Comparison of ENCODE assay signal across 32 cellular contexts in the genomic region with DNA sequence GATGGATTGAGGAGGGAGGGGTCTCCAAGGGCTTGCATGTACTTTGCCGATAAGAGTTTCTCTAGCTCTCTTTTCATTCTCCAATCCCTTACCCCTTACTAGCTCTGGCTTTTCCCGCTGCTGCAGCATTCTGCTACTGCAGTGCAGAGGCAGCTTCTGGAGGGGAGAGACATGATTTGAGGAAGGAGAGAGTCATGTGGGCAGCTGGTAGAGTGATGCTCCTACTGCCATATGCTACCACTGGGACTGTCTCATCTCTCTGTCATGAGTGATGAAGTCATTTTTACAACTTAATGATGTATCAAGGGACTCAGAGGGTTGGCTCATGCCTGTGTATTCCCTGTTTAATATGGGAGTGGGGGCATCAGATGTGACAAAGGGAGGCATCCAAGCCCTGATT. TPM values are rescaled to one million over a fixed set of nuclear protein-coding genes. Genes with fewer than 3 reads are reported as not detected.
DNase-seq lines count a peak whose midpoint lies in the region; ATAC-seq, FAIRE-seq and TF ChIP-seq lines count a peak whose summit lies in the region.
"Had no signal": no experiment of that assay in that cellular context is flagged by ENCODE, and none has a peak within 500 bp of the region (broad histone marks: within the 10 kb centered on the region; RNA-seq: fewer than 3 reads in every experiment).

No MANE protein-coding gene starts in this region.

- no peak for TF ChIP-seq EP300 in H1 (IDR thresholded peaks at IDR 0.05; ENCODE audit: borderline replicate concordance in 1 of 2, low read depth in 2 of 2, low read length in 2 of 2)

- intact Hi-C loops in body of pancreas (cut with DNase I), result loop anchor here (10.0 kb wide), 1 partner anchor 185 kb away; no protein-coding TSS in a partner anchor
- intact Hi-C loops in activated CD4-positive, alpha-beta T cell treated with anti-CD3 and anti-CD28 coated beads for 36 hours (cut with DNase I, micrococcal nuclease), result no loop called here
- intact Hi-C loops in activated CD8-positive, alpha-beta T cell treated with anti-CD3 and anti-CD28 coated beads for 36 hours (cut with micrococcal nuclease), result no loop called here

- no peaks in the 10 kb centered on the region for H3F3A ChIP-seq in GM23338 (replicated peaks; ENCODE audit: low read depth)

- TF ChIP-seq RAD21 in H1 (IDR thresholded peaks at IDR 0.05 in 1 of 2, conservative IDR thresholded peaks at IDR 0.05 in 1 of 2; ENCODE audit: low read depth in 2 of 2, low read length in 2 of 2), result no peak

- H3K79me2 ChIP-seq in GM23338 (replicated peaks; ENCODE audit: insufficient read depth), result no peaks in the 10 kb centered on the region
- no peaks in the 10 kb centered on the region for H3K79me2 ChIP-seq in H1 (ENCODE audit: control insufficient read depth in 1 of 2, insufficient read depth in 2 of 2, low read length in 2 of 2)

- TF ChIP-seq POLR2A in H1 (IDR thresholded peaks at IDR 0.05; ENCODE audit: control extremely low read depth in 1 of 2, low read depth in 2 of 2, low read length in 2 of 2) (no peak), body of pancreas (IDR thresholded peaks at IDR 0.05) (no peak), GM12892 (IDR thresholded peaks at IDR 0.05; ENCODE audit: low read depth, low read length) (no peak)

- H3K4ac ChIP-seq in H1 (replicated peaks; ENCODE audit: insufficient read length, low read depth, low read length), result no peak overlapping the region

- no peak overlapping the region for H4K8ac ChIP-seq in H1 (ENCODE audit: extremely low read depth, insufficient read depth, low read length)

- no peaks in the 10 kb centered on the region for H3K36me3 Mint-ChIP-seq in GM23338 (ENCODE audit: low read depth)
- no peaks in the 10 kb centered on the region for H3K36me3 Mint-ChIP-seq in activated CD4-positive, alpha-beta T cell treated with anti-CD3 and anti-CD28 coated beads for 36 hours (ENCODE audit: low read depth)
- no peaks in the 10 kb centered on the region for H3K36me3 Mint-ChIP-seq in activated CD8-positive, alpha-beta T cell treated with anti-CD3 and anti-CD28 coated beads for 36 hours (ENCODE audit: low read depth)
- H3K36me3 Mint-ChIP-seq: CD8-positive, alpha-beta T cell had no signal

- POLR2A ChIA-PET in H1 (lab: Charles Lee; ENCODE audit: partially characterized antibody), result no interaction called here
- POLR2A ChIA-PET in activated CD4-positive, alpha-beta T cell treated with anti-CD3 and anti-CD28 coated beads for 36 hours (lab: Charles Lee), result no interaction called here
- POLR2A ChIA-PET in activated CD8-positive, alpha-beta T cell treated with anti-CD3 and anti-CD28 coated beads for 36 hours (lab: Charles Lee), result no interaction called here

- H3K9ac ChIP-seq in H1 (replicated peaks in 1 of 4; ENCODE audit: extremely low read depth in 1 of 4, low read depth in 3 of 4, low read length in 3 of 4), result no peak overlapping the region

- H2AK5ac ChIP-seq in H1 (ENCODE audit: low read depth, low read length), result no peak overlapping the region

- WGBS in H1 (ENCODE audit: extremely low coverage in 1 of 2, insufficient coverage in 1 of 2, insufficient read length in 1 of 2, insufficient replicate concordance in 2 of 2, low coverage in 1 of 2, low lambda C conversion rate in 2 of 2, missing lambda C conversion rate in 1 of 2), 2 experiments, result 82% methylated on average over 2 of the region's 2 CpGs; no CpG with 5 or more reads in 1 of the 2 experiments
- 69 to 79% methylated on average over 2 of the region's 2 CpGs for WGBS in body of pancreas, 2 donors

- TF ChIP-seq CTCF in BE2C (IDR thresholded peaks at IDR 0.05; ENCODE audit: low read depth, low read length) (no peak), GM23338 (conservative IDR thresholded peaks at IDR 0.05; ENCODE audit: low read depth in 2 of 2) (no peak), H1 (IDR thresholded peaks at IDR 0.05; ENCODE audit: control extremely low read depth in 1 of 3, insufficient read depth in 1 of 3, low read depth in 1 of 3, low read length in 3 of 3) (no peak), body of pancreas (IDR thresholded peaks at IDR 0.05) (no peak)
- TF ChIP-seq CTCF in activated CD8-positive, alpha-beta T cell treated with anti-CD3 and anti-CD28 coated beads for 36 hours (IDR thresholded peaks at IDR 0.05), result no peak

- DNase-seq in BE2C (peak; percentile 35), GM23338 (ENCODE audit: low spot score) (no peak), NCI-H2227 treated with DMSO at 0.1 percent for 48 hours (lab: John Stamatoyannopoulos, UW) (peak; percentile 33), H1 (ENCODE audit: low read depth in 1 of 2, low spot score in 2 of 2) (no peak), body of pancreas (no peak), GM12892 (ENCODE audit: insufficient read length) (no peak)
- no peak for DNase-seq in activated CD4-positive, alpha-beta T cell treated with anti-CD3 and anti-CD28 coated beads for 36 hours
- DNase-seq in activated CD8-positive, alpha-beta T cell treated with anti-CD3 and anti-CD28 coated beads for 36 hours, result no peak
- DNase-seq: Caco-2; CD8-positive, alpha-beta T cell; DMS79 treated with DMSO at 0.1 percent for 48 hours; GF-D8; GOT3; HCEC 1CT; MV-4-11; NCI-H1105 treated with DMSO at 0.1 percent for 48 hours; NCI-H146; NCI-H2029 treated with DMSO at 0.1 percent for 48 hours; NCI-H748 treated with DMSO at 0.1 percent for 48 hours; PC-9; SJCRH30 had no signal

- CTCF ChIA-PET in H1 (lab: Charles Lee; ENCODE audit: partially characterized antibody), result interaction anchor here (1.0 to 2.3 kb wide), 4 partner anchors 14 to 438 kb away, joined by 3 to 11 read pairs (median 4); no protein-coding TSS in a partner anchor
- CTCF ChIA-PET in activated CD4-positive, alpha-beta T cell treated with anti-CD3 and anti-CD28 coated beads for 36 hours (lab: Charles Lee), result no interaction called here
- CTCF ChIA-PET in activated CD8-positive, alpha-beta T cell treated with anti-CD3 and anti-CD28 coated beads for 36 hours (lab: Charles Lee), result no interaction called here

- no peaks in the 10 kb centered on the region for H3K23me2 ChIP-seq in H1 (ENCODE audit: low read depth, low read length)

- no peaks in the 10 kb centered on the region for H3K9me3 ChIP-seq in BE2C
- H3K9me3 ChIP-seq in H1 (ENCODE audit: insufficient read depth in 2 of 2, low read depth in 1 of 2, low read length in 1 of 2), result no peaks in the 10 kb centered on the region
- no peaks in the 10 kb centered on the region for H3K9me3 ChIP-seq in body of pancreas
- H3K9me3 ChIP-seq: Caco-2, SJCRH30 had no signal

- H3K14ac ChIP-seq in H1 (ENCODE audit: insufficient read length), result no peak overlapping the region

- H3K36me3 ChIP-seq in BE2C (no peaks in the 10 kb centered on the region), GM23338 (ENCODE audit: insufficient read depth) (no peaks in the 10 kb centered on the region), H1 (ENCODE audit: control insufficient read depth in 2 of 4, insufficient read depth in 4 of 4, low read length in 3 of 4) (no peaks in the 10 kb centered on the region), body of pancreas (replicated peaks in 1 of 2; ENCODE audit: insufficient read depth in 1 of 2, low read depth in 2 of 2) (no peaks in the 10 kb centered on the region)
- H3K36me3 ChIP-seq: SJCRH30 had no signal

- H2AFZ ChIP-seq in GM23338, result no peak overlapping the region
- no peak overlapping the region; the same call in 1 of the 2 replicates for H2AFZ ChIP-seq in H1 (ENCODE audit: low read length)
- H2AFZ ChIP-seq: PC-9 had no signal

- no peak overlapping the region for H2BK120ac ChIP-seq in H1 (replicated peaks; ENCODE audit: low read depth, low read length)

- H3K4me3 ChIP-seq in BE2C (ENCODE audit: low read depth, low read length), result no peak overlapping the region
- no peak overlapping the region for H3K4me3 ChIP-seq in GM23338
- no peak overlapping the region for H3K4me3 ChIP-seq in H1 (ENCODE audit: extremely low read depth in 1 of 4, insufficient read depth in 2 of 4, low read depth in 3 of 4, low read length in 4 of 4)
- H3K4me3 ChIP-seq in body of pancreas, result no peak overlapping the region
- H3K4me3 ChIP-seq: K562, PC-9, SJCRH30 had no signal

- no peak overlapping the region for H4K91ac ChIP-seq in H1 (replicated peaks; ENCODE audit: insufficient read length, low read length)

- H3K9me2 ChIP-seq in GM23338 (ENCODE audit: insufficient read depth), result no peaks in the 10 kb centered on the region

- H3K4me2 ChIP-seq in GM23338 (no peak overlapping the region), H1 (ENCODE audit: insufficient read depth in 1 of 2, low read depth in 2 of 2, low read length in 2 of 2) (no peak overlapping the region)
- H3K4me2 ChIP-seq: PC-9 had no signal

- peaks cover 5% of the 10 kb centered on the region; the same call in 1 of the 2 replicates for H3K4me1 ChIP-seq in BE2C
- H3K4me1 ChIP-seq in GM23338 (ENCODE audit: insufficient read depth), result peaks cover 19% of the 10 kb centered on the region
- H3K4me1 ChIP-seq in H1 (replicated peaks in 1 of 4; ENCODE audit: control insufficient read depth in 3 of 4, insufficient read depth in 4 of 4, low read length in 3 of 4), result peaks cover 0 to 6% (median 1%) of the 10 kb centered on the region in 4 experiments; a peak in 4 of 7 replicates
- H3K4me1 ChIP-seq in body of pancreas, result no peaks in the 10 kb centered on the region
- H3K4me1 ChIP-seq: Caco-2, SJCRH30 had no signal

- H4K5ac ChIP-seq in H1 (ENCODE audit: insufficient read length, low read depth, low read length), result no peak overlapping the region

- H3K4me1 Mint-ChIP-seq in GM23338, result peaks cover 29% of the 10 kb centered on the region
- H3K4me1 Mint-ChIP-seq in activated CD4-positive, alpha-beta T cell treated with anti-CD3 and anti-CD28 coated beads for 36 hours, result no peaks in the 10 kb centered on the region
- no peaks in the 10 kb centered on the region for H3K4me1 Mint-ChIP-seq in activated CD8-positive, alpha-beta T cell treated with anti-CD3 and anti-CD28 coated beads for 36 hours (ENCODE audit: low read depth)

- no peak overlapping the region for H2BK12ac ChIP-seq in H1 (ENCODE audit: low read depth, low read length)

- H4K20me1 ChIP-seq in GM23338 (replicated peaks; ENCODE audit: insufficient read depth) (no peaks in the 10 kb centered on the region), H1 (replicated peaks in 1 of 2; ENCODE audit: control insufficient read depth in 1 of 2, insufficient read depth in 2 of 2, low read length in 2 of 2) (no peaks in the 10 kb centered on the region)

- no peak overlapping the region for H2BK15ac ChIP-seq in H1 (ENCODE audit: low read length)

- H3K4me3 Mint-ChIP-seq in GM23338, result no peak overlapping the region
- no peak overlapping the region for H3K4me3 Mint-ChIP-seq in activated CD4-positive, alpha-beta T cell treated with anti-CD3 and anti-CD28 coated beads for 36 hours
- H3K4me3 Mint-ChIP-seq in activated CD8-positive, alpha-beta T cell treated with anti-CD3 and anti-CD28 coated beads for 36 hours, result no peak overlapping the region
- H3K4me3 Mint-ChIP-seq: CD8-positive, alpha-beta T cell had no signal

- no peak overlapping the region for H3K56ac ChIP-seq in H1 (replicated peaks; ENCODE audit: insufficient read length, low read depth, low read length)

- no peak overlapping the region for H3K27ac Mint-ChIP-seq in GM23338
- no peak overlapping the region for H3K27ac Mint-ChIP-seq in activated CD4-positive, alpha-beta T cell treated with anti-CD3 and anti-CD28 coated beads for 36 hours
- H3K27ac Mint-ChIP-seq in activated CD8-positive, alpha-beta T cell treated with anti-CD3 and anti-CD28 coated beads for 36 hours, result no peak overlapping the region
- H3K27ac Mint-ChIP-seq: CD8-positive, alpha-beta T cell had no signal

- H3K79me1 ChIP-seq in H1 (ENCODE audit: low read depth, low read length), result no peaks in the 10 kb centered on the region

- no peak overlapping the region for H3K23ac ChIP-seq in H1 (ENCODE audit: insufficient read length)

- no peak overlapping the region for H2BK5ac ChIP-seq in H1 (ENCODE audit: low read depth, low read length)

- H3K9me3 Mint-ChIP-seq in GM23338, result no peaks in the 10 kb centered on the region
- no peaks in the 10 kb centered on the region for H3K9me3 Mint-ChIP-seq in activated CD4-positive, alpha-beta T cell treated with anti-CD3 and anti-CD28 coated beads for 36 hours (ENCODE audit: low read depth)
- H3K9me3 Mint-ChIP-seq in activated CD8-positive, alpha-beta T cell treated with anti-CD3 and anti-CD28 coated beads for 36 hours, result no peaks in the 10 kb centered on the region
- H3K9me3 Mint-ChIP-seq: CD8-positive, alpha-beta T cell had no signal

- no peak overlapping the region for H3K18ac ChIP-seq in H1 (ENCODE audit: extremely low read depth, low read length)

- H3K27ac ChIP-seq in GM23338 (ENCODE audit: low read depth) (no peak overlapping the region), H1 (ENCODE audit: low read depth, low read length) (no peak overlapping the region), body of pancreas (no peak overlapping the region)
- H3K27ac ChIP-seq: C4-2B, PC-9, SJCRH30 had no signal

- peaks cover 3% of the 10 kb centered on the region for H3K27me3 Mint-ChIP-seq in GM23338 (ENCODE audit: insufficient read depth, low read depth, poor library complexity)
- peaks cover 20% of the 10 kb centered on the region for H3K27me3 Mint-ChIP-seq in activated CD4-positive, alpha-beta T cell treated with anti-CD3 and anti-CD28 coated beads for 36 hours
- peaks cover 10% of the 10 kb centered on the region for H3K27me3 Mint-ChIP-seq in activated CD8-positive, alpha-beta T cell treated with anti-CD3 and anti-CD28 coated beads for 36 hours

- H3K27me3 ChIP-seq in BE2C, result no peaks in the 10 kb centered on the region
- peaks cover 12% of the 10 kb centered on the region for H3K27me3 ChIP-seq in GM23338 (ENCODE audit: insufficient read depth)
- no peaks in the 10 kb centered on the region for H3K27me3 ChIP-seq in H1 (replicated peaks in 1 of 4; ENCODE audit: control insufficient read depth in 3 of 4, extremely low read depth in 1 of 4, insufficient read depth in 3 of 4, low read length in 3 of 4)
- no peaks in the 10 kb centered on the region for H3K27me3 ChIP-seq in body of pancreas

- no peak overlapping the region for H2BK20ac ChIP-seq in H1 (ENCODE audit: low read length)

- ATAC-seq in GM23338 (peak; percentile 45; the same call in 2 of the 3 replicates), body of pancreas (no peak)
- no peak for ATAC-seq in activated CD4-positive, alpha-beta T cell treated with anti-CD3 and anti-CD28 coated beads for 36 hours
- no peak for ATAC-seq in activated CD8-positive, alpha-beta T cell treated with anti-CD3 and anti-CD28 coated beads for 36 hours
- ATAC-seq: CD8-positive, alpha-beta T cell; K562; Right ventricle myocardium inferior had no signal

- FAIRE-seq in H1 (lab: Jason Lieb, UNC) (no peak), GM12892 (lab: Jason Lieb, UNC) (no peak)
- FAIRE-seq: GM12891, HTR-8/SVneo, K562 had no signal

RNA-seq across cellular contexts. Expression of a gene that starts 11.3 kb away (rescaled TPM):
- polyA plus RNA-seq in BE2C (2012; ENCODE audit: insufficient read depth, insufficient read length, low read depth), result not detected
- 0.16 and 0.31 TPM in 2 replicates for total RNA-seq in GM23338 (2014; rRNA removed; shearing (Covaris generic))
- 0.31 and 0.38 TPM in 2 replicates for polyA plus RNA-seq in GM23338 (2016; fragmentation: Nextera tagmentation; extraction: Ambion mirVana)
- total RNA-seq in H1 (2021; fragmentation: NEBNext Ultra II Directional; extraction: Animal tissue kit (Norgen Biotek cat#: 25700)), result 0.73 and 1.6 TPM in 2 replicates
- 0.06 and 0.24 TPM in 2 replicates for polyA plus RNA-seq in H1 (2011; rRNA removed)
- polyA plus RNA-seq in H1 (2011; cell fraction: cytosol; rRNA removed), result 0.06 TPM
- 0.54 TPM for polyA plus RNA-seq in H1 (2011; cell fraction: nucleus; rRNA removed)
- polyA plus RNA-seq in H1 (2012, experiment 1 of 2), result 0.34 to 0.76 TPM (median 0.36 TPM) in 4 replicates
- 0.04 TPM for polyA plus RNA-seq in H1 (2012, experiment 2 of 2)
- 0.77 TPM for polyA plus RNA-seq in H1 (2013, experiment 1 of 2)
- polyA plus RNA-seq in H1 (2013, experiment 2 of 2), result 1.3 TPM
- 0.16 and 1.2 TPM in 2 replicates for polyA minus RNA-seq in H1 (2011; rRNA and poly(A)+ RNA removed)
- polyA minus RNA-seq in H1 (2011; cell fraction: cytosol; rRNA and poly(A)+ RNA removed), result not detected
- polyA minus RNA-seq in H1 (2011; cell fraction: nucleus; rRNA and poly(A)+ RNA removed), result 2.9 TPM
- not detected for total RNA-seq in body of pancreas
- total RNA-seq in activated CD4-positive, alpha-beta T cell treated with anti-CD3 and anti-CD28 coated beads for 36 hours, result not detected
- total RNA-seq in activated CD8-positive, alpha-beta T cell treated with anti-CD3 and anti-CD28 coated beads for 36 hours, result not detected
- not detected for polyA plus RNA-seq in GM12892 (2012; ENCODE audit: missing spikeins)
- total RNA-seq: A673; Caco-2; CD8-positive, alpha-beta T cell; K562; LHCN-M2; MCF 10A; NCI-H460; PC-9; Right ventricle myocardium inferior; RPMI7951; SJCRH30; T-helper 1 cell treated with Interleukin-12 subunit alpha and Interleukin-12 subunit beta and Interleukin-4 antibody, amounts not matched to agents 30 ng/mL and 1 ng/mL, for 36 hours had no signal
- polyA plus RNA-seq: K562 had no signal

Comparison
In these comparisons a context has a peak if more than half of its experiments do, and no peak if none do; other contexts are left out.
1. DNase-seq: peak in BE2C (single experiment) and NCI-H2227 treated with DMSO at 0.1 percent for 48 hours (single experiment); none in GM23338 (single experiment), H1 (0 of 2), body of pancreas (0 of 4), activated CD4-positive, alpha-beta T cell treated with anti-CD3 and anti-CD28 coated beads for 36 hours (single experiment), activated CD8-positive, alpha-beta T cell treated with anti-CD3 and anti-CD28 coated beads for 36 hours (single experiment) and GM12892 (single experiment).